In genomic region chr2:18848641-18849040, GRCh38 we compare ENCODE assay signal across 10 cellular contexts.
"Had no signal": no experiment of that assay in that cellular context is flagged by ENCODE, and none has a peak within 500 bp of the region (broad histone marks: within the 10 kb centered on the region; RNA-seq: fewer than 3 reads in every experiment).

No MANE protein-coding gene starts in this region.

- H3K9me3 ChIP-seq: HAP-1 had no signal

- H3K36me3 ChIP-seq: HAP-1 had no signal

- H3K27ac ChIP-seq: HL-60 had no signal

- H3K27me3 Mint-ChIP-seq: IgD-negative memory B cell had no signal

- H3K9me3 Mint-ChIP-seq: GM23338, HFFc6 had no signal

- ATAC-seq: GM23338, HCT116, HepG2 had no signal

- H3K27ac Mint-ChIP-seq: GM23338, HFFc6, IgD-negative memory B cell had no signal

- H3K4me3 Mint-ChIP-seq: GM23338, HFFc6, IgD-negative memory B cell had no signal

- DNase-seq: H7, HFFc6, KBM-7 had no signal

- H3K4me3 ChIP-seq: GM23338, HAP-1 had no signal

- H2AFZ ChIP-seq: GM23338 had no signal

- H3K4me2 ChIP-seq: GM23338 had no signal

- H3K4me1 ChIP-seq: HAP-1 had no signal

- FAIRE-seq: H1, HepG2 had no signal
